In the genomic region with DNA sequence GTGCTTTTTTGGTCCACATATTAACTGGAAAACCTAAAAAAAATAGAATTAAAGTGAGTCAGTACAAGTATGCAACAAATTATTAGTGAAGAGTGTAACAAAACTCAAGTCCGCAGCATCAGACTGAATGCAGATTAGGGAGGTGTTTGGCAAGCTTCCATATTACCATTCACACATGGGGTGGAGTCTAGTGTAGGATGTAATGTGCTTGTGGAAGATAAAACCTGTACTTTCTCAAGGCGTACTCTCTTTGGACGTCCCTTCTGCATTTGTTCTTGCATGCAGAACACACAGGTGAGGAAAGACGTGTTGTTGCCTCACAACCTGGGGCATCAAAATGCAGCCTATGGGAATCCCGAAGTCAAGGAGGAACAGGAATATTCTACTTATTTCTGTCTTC, we compare ENCODE assay signal across 1 cellular context.
TF ChIP-seq lines count a peak whose summit lies in the region.

No MANE protein-coding gene starts in this region.

TF ChIP-seq in WTC11, 78 proteins besides CTCF, POLR2A, EP300 and RAD21 (continued from another document):
- TF ChIP-seq ZMAT4 (CRISPR knock-in tag; IDR thresholded peaks at IDR 0.05) (no peak), SOX15 (CRISPR knock-in tag; IDR thresholded peaks at IDR 0.05) (no peak), E2F5 (CRISPR knock-in tag; IDR thresholded peaks at IDR 0.05) (no peak), PRRX2 (CRISPR knock-in tag; IDR thresholded peaks at IDR 0.05) (no peak)
